In genomic region chr9:90612957-90613356, GRCh38 we compare ENCODE assay signal across 30 cellular contexts. TPM values are rescaled to one million over a fixed set of nuclear protein-coding genes. Genes with fewer than 3 reads are reported as not detected.
"Had no signal": no experiment of that assay in that cellular context is flagged by ENCODE, and none has a peak within 500 bp of the region (broad histone marks: within the 10 kb centered on the region; RNA-seq: fewer than 3 reads in every experiment).

No MANE protein-coding gene starts in this region.

- H3K4me1 Mint-ChIP-seq: activated CD4-positive, alpha-beta T cell treated with anti-CD3 and anti-CD28 coated beads for 36 hours; brain had no signal

- ATAC-seq: activated CD4-positive, alpha-beta T cell treated with anti-CD3 and anti-CD28 coated beads for 36 hours; activated naive CD4-positive, alpha-beta T cell treated with anti-CD3 and anti-CD28 coated beads, Interleukin-2, amount 50 U/mL, for 72 hours; activated T-cell treated with anti-CD3 and anti-CD28 coated beads, Interleukin-2, amount 50 U/mL, for 4 hours; Panc1 had no signal

- H3K36me3 Mint-ChIP-seq: activated CD4-positive, alpha-beta memory T cell treated with anti-CD3 and anti-CD28 coated beads for 36 hours; activated naive CD4-positive, alpha-beta T cell treated with anti-CD3 and anti-CD28 coated beads, Interleukin-2, amount 50 U/mL, for 72 hours had no signal

- H3K4me3 Mint-ChIP-seq: activated CD4-positive, alpha-beta memory T cell treated with anti-CD3 and anti-CD28 coated beads for 36 hours; activated CD4-positive, alpha-beta T cell treated with anti-CD3 and anti-CD28 coated beads for 36 hours; activated naive CD4-positive, alpha-beta T cell treated with anti-CD3 and anti-CD28 coated beads for 36 hours; activated T-cell treated with anti-CD3 and anti-CD28 coated beads, Interleukin-2, amount 50 U/mL, for 4 hours; activated T-helper 1 cell treated with anti-CD3 and anti-CD28 coated beads, Interleukin-12 subunit alpha, Interleukin-12 subunit beta, Interleukin-2, Interleukin-4 antibody, amounts not matched to agents 30 ng/mL and 10 ng/mL and 1 ng/mL, durations not matched to agents 14 hours and 24 hours and 36 hours; brain; T-helper 1 cell treated with Interleukin-12 subunit alpha and Interleukin-12 subunit beta and Interleukin-4 antibody, amounts not matched to agents 30 μg/mL and 1 μg/mL, for 36 hours; T-helper 2 cell treated with Interferon-gamma antibody and Interleukin-4, amounts not matched to agents 5 μg/mL and 100 μg/mL, for 36 hours had no signal

- H3K27ac Mint-ChIP-seq: activated CD4-positive, alpha-beta memory T cell treated with anti-CD3 and anti-CD28 coated beads for 36 hours; activated CD4-positive, alpha-beta T cell treated with anti-CD3 and anti-CD28 coated beads for 36 hours; activated naive CD4-positive, alpha-beta T cell treated with anti-CD3 and anti-CD28 coated beads for 36 hours; activated naive CD4-positive, alpha-beta T cell treated with anti-CD3 and anti-CD28 coated beads, Interleukin-2, amount 50 U/mL, for 72 hours; activated T-helper 1 cell treated with anti-CD3 and anti-CD28 coated beads, Interleukin-12 subunit alpha, Interleukin-12 subunit beta, Interleukin-2, Interleukin-4 antibody, amounts not matched to agents 30 ng/mL and 10 ng/mL and 1 ng/mL, durations not matched to agents 14 hours and 24 hours and 36 hours; brain; T-helper 1 cell treated with Interleukin-12 subunit alpha and Interleukin-12 subunit beta and Interleukin-4 antibody, amounts not matched to agents 30 μg/mL and 1 μg/mL, for 36 hours; T-helper 2 cell treated with Interferon-gamma antibody and Interleukin-4, amounts not matched to agents 5 μg/mL and 100 μg/mL, for 36 hours had no signal

- DNase-seq: activated CD4-positive, alpha-beta memory T cell treated with anti-CD3 and anti-CD28 coated beads for 36 hours; activated CD4-positive, alpha-beta T cell treated with anti-CD3 and anti-CD28 coated beads for 36 hours; activated CD4-positive, alpha-beta T cell treated with anti-CD3 and anti-CD28 coated beads, Interleukin-2, amount 50 U/mL, for 1 hour; activated CD8-positive, alpha-beta memory T cell treated with anti-CD3 and anti-CD28 coated beads, Interleukin-2, amount 50 U/mL, for 4 hours; activated gamma-delta T cell treated with Interleukin-2 at 50 U/mL for 16 hours; activated naive CD4-positive, alpha-beta T cell treated with anti-CD3 and anti-CD28 coated beads for 36 hours; activated T-cell treated with anti-CD3 and anti-CD28 coated beads for 4 hours; activated T-cell treated with anti-CD3 and anti-CD28 coated beads, Interleukin-2, amount 50 U/mL, for 4 hours; adrenal gland; caudate nucleus; cerebellar nuclear complex; NCI-H1092 treated with DMSO at 0.1 percent for 48 hours; NCI-H1417; NCI-H146; NCI-H187 treated with DMSO at 0.1 percent for 48 hours; NCI-H2081 treated with DMSO at 0.1 percent for 48 hours; NCI-H345; NCI-H524 treated with DMSO at 0.1 percent for 48 hours; RPMI8226; SHP77 treated with DMSO at 0.1 percent for 48 hours; SK-N-SH had no signal

- H3K27ac ChIP-seq: adrenal gland, KMS-11, SJSA1 had no signal

- H3K27me3 Mint-ChIP-seq: brain had no signal

- H3K9me3 Mint-ChIP-seq: activated CD4-positive, alpha-beta memory T cell treated with anti-CD3 and anti-CD28 coated beads for 36 hours; activated naive CD4-positive, alpha-beta T cell treated with anti-CD3 and anti-CD28 coated beads for 36 hours; activated naive CD4-positive, alpha-beta T cell treated with anti-CD3 and anti-CD28 coated beads, Interleukin-2, amount 50 U/mL, for 72 hours; activated T-cell treated with anti-CD3 and anti-CD28 coated beads, Interleukin-2, amount 50 U/mL, for 4 hours; activated T-helper 1 cell treated with anti-CD3 and anti-CD28 coated beads, Interleukin-12 subunit alpha, Interleukin-12 subunit beta, Interleukin-2, Interleukin-4 antibody, amounts not matched to agents 30 ng/mL and 10 ng/mL and 1 ng/mL, durations not matched to agents 14 hours and 24 hours and 36 hours; T-helper 1 cell treated with Interleukin-12 subunit alpha and Interleukin-12 subunit beta and Interleukin-4 antibody, amounts not matched to agents 30 μg/mL and 1 μg/mL, for 36 hours; T-helper 2 cell treated with Interferon-gamma antibody and Interleukin-4, amounts not matched to agents 5 μg/mL and 100 μg/mL, for 36 hours had no signal

RNA-seq across cellular contexts. Expression of gene DIRAS2, which starts 29.7 kb away (rescaled TPM):
- total RNA-seq: activated CD4-positive, alpha-beta memory T cell treated with anti-CD3 and anti-CD28 coated beads for 36 hours; activated CD4-positive, alpha-beta T cell treated with anti-CD3 and anti-CD28 coated beads for 36 hours; activated naive CD4-positive, alpha-beta T cell treated with anti-CD3 and anti-CD28 coated beads for 36 hours; activated naive CD4-positive, alpha-beta T cell treated with anti-CD3 and anti-CD28 coated beads, Interleukin-2, amount 50 U/mL, for 72 hours; activated T-helper 1 cell treated with anti-CD3 and anti-CD28 coated beads, Interleukin-12 subunit alpha, Interleukin-12 subunit beta, Interleukin-2, Interleukin-4 antibody, amounts not matched to agents 30 ng/mL and 10 ng/mL and 1 ng/mL, durations not matched to agents 14 hours and 24 hours and 36 hours; M059J; SJSA1 had no signal
